In genomic region chr19:34938886-34939285, GRCh38 we compare ENCODE assay signal across 26 cellular contexts.
"Had no signal": no experiment of that assay in that cellular context is flagged by ENCODE, and none has a peak within 500 bp of the region (broad histone marks: within the 10 kb centered on the region; RNA-seq: fewer than 3 reads in every experiment).

No MANE protein-coding gene starts in this region.

- H3K36me3 ChIP-seq: uterus had no signal

- DNase-seq: stimulated activated CD4-positive, alpha-beta T cell treated with anti-CD3 and anti-CD28 coated beads, Interleukin-2, amount 100 ng/mL, for 48 hours; stimulated activated CD4-positive, alpha-beta T cell treated with anti-CD3 and anti-CD28 coated beads, Interleukin-4, amount 100 ng/mL, for 1 hour; stimulated activated CD4-positive, alpha-beta T cell treated with anti-CD3 and anti-CD28 coated beads, Interleukin-4, amount 100 ng/mL, for 24 hours; stimulated activated CD4-positive, alpha-beta T cell treated with anti-CD3 and anti-CD28 coated beads, Interleukin-4, amount 100 ng/mL, for 4 hours; stimulated activated CD8-positive, alpha-beta memory T cell treated with anti-CD3 and anti-CD28 coated beads, Interleukin-4, amount 100 ng/mL, for 48 hours; stimulated activated naive B cell treated with anti-CD40 and anti-IgM and Interleukin-4, amounts not matched to agents 10 μg/mL and 1 μg/mL and 100 μg/mL, for 72 hours; stimulated activated naive CD4-positive, alpha-beta T cell; stimulated activated naive CD4-positive, alpha-beta T cell treated with Interleukin-2 at 50 U/mL for 16 hours; stimulated activated naive CD8-positive, alpha-beta T cell treated with anti-CD3 and anti-CD28 coated beads, Interleukin-15, amount 100 ng/mL, for 72 hours; stimulated activated naive CD8-positive, alpha-beta T cell treated with anti-CD3 and anti-CD28 coated beads, Interleukin-15, Interleukin-2, amounts not matched to agents 100 U/mL and 50 U/mL, for 24 hours; stomach; testis; thyroid gland; tibial artery; transverse colon; trophoblast cell; upper lobe of left lung; upper lobe of right lung; uterus had no signal

- H3K4me3 ChIP-seq: stomach, suprapubic skin, testis, thoracic aorta, thyroid gland, tibial artery, tibial nerve, transverse colon, upper lobe of left lung, upper lobe of right lung, uterus, vagina had no signal

- ATAC-seq: stimulated activated effector memory CD8-positive, alpha-beta T cell treated with anti-CD3 and anti-CD28 coated beads, Interleukin-12 subunit alpha, Interleukin-12 subunit beta, amount 100 ng/mL, for 72 hours; stimulated activated memory B cell treated with anti-CD40 and anti-IgM and Interleukin-4, amounts not matched to agents 10 μg/mL and 1 μg/mL and 100 μg/mL, for 72 hours; stimulated activated naive B cell treated with anti-CD40 and anti-IgM and Interleukin-4, amounts not matched to agents 10 μg/mL and 1 μg/mL and 100 μg/mL, for 72 hours; stimulated activated naive CD8-positive, alpha-beta T cell treated with anti-CD3 and anti-CD28 coated beads, Interleukin-15, amount 100 ng/mL, for 72 hours; stimulated activated naive CD8-positive, alpha-beta T cell treated with anti-CD3 and anti-CD28 coated beads, Interleukin-15, Interleukin-2, amounts not matched to agents 100 U/mL and 50 U/mL, for 24 hours; upper lobe of right lung had no signal

- H3K27me3 ChIP-seq: stomach, suprapubic skin, testis, thyroid gland, tibial artery, tibial nerve, transverse colon, upper lobe of left lung, upper lobe of right lung, uterus, vagina had no signal

- H3K9me3 ChIP-seq: testis, thyroid gland, uterus had no signal

- H3K4me1 ChIP-seq: stomach, suprapubic skin, testis, thyroid gland, tibial artery, tibial nerve, transverse colon, upper lobe of left lung, upper lobe of right lung, uterus, vagina had no signal

- H3K27ac ChIP-seq: stomach, suprapubic skin, testis, thoracic aorta, thyroid gland, tibial artery, tibial nerve, transverse colon, upper lobe of left lung, upper lobe of right lung, uterus, vagina had no signal

- FAIRE-seq: urothelium cell line had no signal
